In genomic region chr9:82206946-82207345, GRCh38 we compare ENCODE assay signal across 20 cellular contexts.
A peak's percentile ranks its signal among the peaks of the same experiment; 100 is the strongest.
DNase-seq lines count a peak whose midpoint lies in the region; ATAC-seq, FAIRE-seq and TF ChIP-seq lines count a peak whose summit lies in the region.
"Had no signal": no experiment of that assay in that cellular context is flagged by ENCODE, and none has a peak within 500 bp of the region (broad histone marks: within the 10 kb centered on the region; RNA-seq: fewer than 3 reads in every experiment).

No MANE protein-coding gene starts in this region.

- H3K4me3 ChIP-seq in bronchial epithelial cell (ENCODE audit: low read depth, low read length) = no peak overlapping the region
- H3K4me3 ChIP-seq in uterus = no peak overlapping the region
- H3K4me3 ChIP-seq: A549, BLaER1 had no signal

- H3K4me1 Mint-ChIP-seq in activated naive CD8-positive, alpha-beta T cell treated with anti-CD3 and anti-CD28 coated beads, Interleukin-2, amount 50 U/mL, for 24 hours = no peaks in the 10 kb centered on the region

- FAIRE-seq in bronchial epithelial cell (lab: Jason Lieb, UNC) = no peak
- FAIRE-seq: A549 had no signal

- H3K27me3 ChIP-seq in bronchial epithelial cell (ENCODE audit: control insufficient read depth, insufficient read depth, low read length) (no peaks in the 10 kb centered on the region), uterus (no peaks in the 10 kb centered on the region)
- H3K27me3 ChIP-seq: BLaER1 had no signal

- H3K36me3 Mint-ChIP-seq in activated naive CD8-positive, alpha-beta T cell treated with anti-CD3 and anti-CD28 coated beads, Interleukin-2, amount 50 U/mL, for 24 hours (ENCODE audit: low read depth) = no peaks in the 10 kb centered on the region
- H3K36me3 Mint-ChIP-seq: CD14-positive monocyte; CD8-positive, alpha-beta T cell had no signal

- intact Hi-C loops in uterus (cut with DNase I; ENCODE audit: low total_unique reads) = no loop called here

- TF ChIP-seq CTCF in bronchial epithelial cell (IDR thresholded peaks at IDR 0.05; ENCODE audit: insufficient read depth, low read length, severe bottlenecking) (no peak), uterus (IDR thresholded peaks at IDR 0.05) (no peak)

- ATAC-seq in activated naive CD8-positive, alpha-beta T cell treated with anti-CD3 and anti-CD28 coated beads, Interleukin-2, amount 50 U/mL, for 24 hours = no peak
- ATAC-seq: A549; CD8-positive, alpha-beta T cell; HCT116 had no signal

- no peaks in the 10 kb centered on the region for H3K9me3 ChIP-seq in uterus
- H3K9me3 ChIP-seq: A549, BLaER1 had no signal

- H3K27ac Mint-ChIP-seq in activated naive CD8-positive, alpha-beta T cell treated with anti-CD3 and anti-CD28 coated beads, Interleukin-2, amount 50 U/mL, for 24 hours = no peak overlapping the region
- H3K27ac Mint-ChIP-seq: CD14-positive monocyte; CD8-positive, alpha-beta T cell; HFFc6 had no signal

- DNase-seq in NCI-H1417 (lab: John Stamatoyannopoulos, UW) = peak in 2 of 3 experiments; percentile 24 to 86
- DNase-seq in NCI-H1417 treated with DMSO at 0.1 percent for 48 hours (lab: John Stamatoyannopoulos, UW) = no peak
- DNase-seq in NCI-H748 (lab: John Stamatoyannopoulos, UW; ENCODE audit: unreplicated experiment) = peak; percentile 73
- peak; percentile 22 for DNase-seq in bronchial epithelial cell (ENCODE audit: low read depth)
- DNase-seq in NCI-H524 (lab: John Stamatoyannopoulos, UW) = no peak
- no peak for DNase-seq in activated naive CD8-positive, alpha-beta T cell treated with anti-CD3 and anti-CD28 coated beads, Interleukin-2, amount 50 U/mL, for 24 hours
- no peak for DNase-seq in uterus
- DNase-seq: Calu3; CD8-positive, alpha-beta T cell; DMS79 treated with DMSO at 0.1 percent for 48 hours; GF-D8; GOT3; H7 had no signal

- TF ChIP-seq POLR2A in uterus (IDR thresholded peaks at IDR 0.05) = no peak

- no peaks in the 10 kb centered on the region for H3K27me3 Mint-ChIP-seq in activated naive CD8-positive, alpha-beta T cell treated with anti-CD3 and anti-CD28 coated beads, Interleukin-2, amount 50 U/mL, for 24 hours

- peaks cover 18% of the 10 kb centered on the region for H3K9me3 Mint-ChIP-seq in activated naive CD8-positive, alpha-beta T cell treated with anti-CD3 and anti-CD28 coated beads, Interleukin-2, amount 50 U/mL, for 24 hours
- H3K9me3 Mint-ChIP-seq: HFFc6 had no signal

- no peaks in the 10 kb centered on the region for H3K4me1 ChIP-seq in uterus
- H3K4me1 ChIP-seq: A549, BLaER1 had no signal

- no peaks in the 10 kb centered on the region for H3K36me3 ChIP-seq in bronchial epithelial cell (ENCODE audit: control insufficient read depth, insufficient read depth, low read length)
- no peaks in the 10 kb centered on the region for H3K36me3 ChIP-seq in uterus
- H3K36me3 ChIP-seq: BLaER1 had no signal

- no peak overlapping the region for H3K4me3 Mint-ChIP-seq in activated naive CD8-positive, alpha-beta T cell treated with anti-CD3 and anti-CD28 coated beads, Interleukin-2, amount 50 U/mL, for 24 hours
- H3K4me3 Mint-ChIP-seq: CD14-positive monocyte; CD8-positive, alpha-beta T cell; HFFc6 had no signal

- no peak overlapping the region for H3K27ac ChIP-seq in uterus
- H3K27ac ChIP-seq: 22Rv1, A549, BLaER1, HL-60 had no signal

Comparison
In these comparisons a context has a peak if more than half of its experiments do, and no peak if none do; other contexts are left out.
1. DNase-seq: peak in NCI-H1417 (2 of 3), NCI-H748 (single experiment) and bronchial epithelial cell (single experiment); none in NCI-H1417 treated with DMSO at 0.1 percent for 48 hours (single experiment), NCI-H524 (0 of 2), activated naive CD8-positive, alpha-beta T cell treated with anti-CD3 and anti-CD28 coated beads, Interleukin-2, amount 50 U/mL, for 24 hours (single experiment) and uterus (0 of 2).